ENCODE assay signal across 8 cellular contexts in genomic region chr16:30922960-30923535, GRCh38.
DNase-seq lines count a peak whose midpoint lies in the region; ATAC-seq and TF ChIP-seq lines count a peak whose summit lies in the region.

No MANE protein-coding gene starts in this region.

- TF ChIP-seq RAD21 in Ishikawa (IDR thresholded peaks at IDR 0.05; ENCODE audit: low read depth) = no peak

- ATAC-seq in GM21717 (IDR thresholded peaks at IDR 0.05; ENCODE audit: unreplicated experiment) = peak; percentile 53

- no peak for TF ChIP-seq CTCF in epithelial cell of esophagus (IDR thresholded peaks at IDR 0.05; ENCODE audit: insufficient read depth, low read depth, low read length, missing control alignments)

- H3K4me3 ChIP-seq in epithelial cell of esophagus (ENCODE audit: low read length) = peak overlapping the region; percentile 74

- peak; percentile 98 for DNase-seq in DMS 273 treated with DMSO at 0.1 percent for 48 hours (lab: John Stamatoyannopoulos, UW)
- DNase-seq in OCI-M1 (lab: John Stamatoyannopoulos, UW) = peak; percentile 100
- peak; percentile 92 for DNase-seq in activated T-cell treated with anti-CD3 and anti-CD28 coated beads for 4 hours
- peak; percentile 100 for DNase-seq in epithelial cell of esophagus (ENCODE audit: low read depth)
- DNase-seq in midbrain (lab: John Stamatoyannopoulos, UW) = peak; percentile 100
- peak; percentile 90 to 95 for DNase-seq in stimulated activated CD8-positive, alpha-beta memory T cell treated with anti-CD3 and anti-CD28 coated beads, Interleukin-15, amount 100 ng/mL, for 4 hours (ENCODE audit: low read depth in 2 of 2)

- no peak; the same call in 1 of the 2 replicates for TF ChIP-seq EP300 in Ishikawa (IDR thresholded peaks at IDR 0.05; ENCODE audit: borderline replicate concordance)

TF ChIP-seq in Ishikawa, 13 proteins besides CTCF, POLR2A, EP300 and RAD21:
- TF ChIP-seq TCF12 (IDR thresholded peaks at IDR 0.05; ENCODE audit: low read depth) = peak; percentile 70
- peak; percentile 72 for TF ChIP-seq CREB1 (IDR thresholded peaks at IDR 0.05; ENCODE audit: low read depth)
- TF ChIP-seq, protein P1, sequence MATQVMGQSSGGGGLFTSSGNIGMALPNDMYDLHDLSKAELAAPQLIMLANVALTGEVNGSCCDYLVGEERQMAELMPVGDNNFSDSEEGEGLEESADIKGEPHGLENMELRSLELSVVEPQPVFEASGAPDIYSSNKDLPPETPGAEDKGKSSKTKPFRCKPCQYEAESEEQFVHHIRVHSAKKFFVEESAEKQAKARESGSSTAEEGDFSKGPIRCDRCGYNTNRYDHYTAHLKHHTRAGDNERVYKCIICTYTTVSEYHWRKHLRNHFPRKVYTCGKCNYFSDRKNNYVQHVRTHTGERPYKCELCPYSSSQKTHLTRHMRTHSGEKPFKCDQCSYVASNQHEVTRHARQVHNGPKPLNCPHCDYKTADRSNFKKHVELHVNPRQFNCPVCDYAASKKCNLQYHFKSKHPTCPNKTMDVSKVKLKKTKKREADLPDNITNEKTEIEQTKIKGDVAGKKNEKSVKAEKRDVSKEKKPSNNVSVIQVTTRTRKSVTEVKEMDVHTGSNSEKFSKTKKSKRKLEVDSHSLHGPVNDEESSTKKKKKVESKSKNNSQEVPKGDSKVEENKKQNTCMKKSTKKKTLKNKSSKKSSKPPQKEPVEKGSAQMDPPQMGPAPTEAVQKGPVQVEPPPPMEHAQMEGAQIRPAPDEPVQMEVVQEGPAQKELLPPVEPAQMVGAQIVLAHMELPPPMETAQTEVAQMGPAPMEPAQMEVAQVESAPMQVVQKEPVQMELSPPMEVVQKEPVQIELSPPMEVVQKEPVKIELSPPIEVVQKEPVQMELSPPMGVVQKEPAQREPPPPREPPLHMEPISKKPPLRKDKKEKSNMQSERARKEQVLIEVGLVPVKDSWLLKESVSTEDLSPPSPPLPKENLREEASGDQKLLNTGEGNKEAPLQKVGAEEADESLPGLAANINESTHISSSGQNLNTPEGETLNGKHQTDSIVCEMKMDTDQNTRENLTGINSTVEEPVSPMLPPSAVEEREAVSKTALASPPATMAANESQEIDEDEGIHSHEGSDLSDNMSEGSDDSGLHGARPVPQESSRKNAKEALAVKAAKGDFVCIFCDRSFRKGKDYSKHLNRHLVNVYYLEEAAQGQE (IDR thresholded peaks at IDR 0.05; ENCODE audit: low read depth) = no peak
- no peak for TF ChIP-seq NFIC (IDR thresholded peaks at IDR 0.05)
- TF ChIP-seq ZBTB7A (IDR thresholded peaks at IDR 0.05; ENCODE audit: low read depth) = no peak
- TF ChIP-seq, protein P2, sequence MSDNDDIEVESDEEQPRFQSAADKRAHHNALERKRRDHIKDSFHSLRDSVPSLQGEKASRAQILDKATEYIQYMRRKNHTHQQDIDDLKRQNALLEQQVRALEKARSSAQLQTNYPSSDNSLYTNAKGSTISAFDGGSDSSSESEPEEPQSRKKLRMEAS (IDR thresholded peaks at IDR 0.05) = peak; percentile 39; the same call in 1 of the 2 replicates
- TF ChIP-seq YY1 (IDR thresholded peaks at IDR 0.05; ENCODE audit: low read depth) = peak; percentile 95
- TF ChIP-seq, protein P3, sequence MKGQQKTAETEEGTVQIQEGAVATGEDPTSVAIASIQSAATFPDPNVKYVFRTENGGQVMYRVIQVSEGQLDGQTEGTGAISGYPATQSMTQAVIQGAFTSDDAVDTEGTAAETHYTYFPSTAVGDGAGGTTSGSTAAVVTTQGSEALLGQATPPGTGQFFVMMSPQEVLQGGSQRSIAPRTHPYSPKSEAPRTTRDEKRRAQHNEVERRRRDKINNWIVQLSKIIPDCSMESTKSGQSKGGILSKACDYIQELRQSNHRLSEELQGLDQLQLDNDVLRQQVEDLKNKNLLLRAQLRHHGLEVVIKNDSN (IDR thresholded peaks at IDR 0.05) = peak; percentile 70
- TF ChIP-seq FOXM1 (IDR thresholded peaks at IDR 0.05; ENCODE audit: borderline replicate concordance, low read depth) = no peak
- TF ChIP-seq CEBPB (IDR thresholded peaks at IDR 0.05) = no peak
- no peak for TF ChIP-seq TEAD4 (IDR thresholded peaks at IDR 0.05)
- TF ChIP-seq TAF1 (IDR thresholded peaks at IDR 0.05; ENCODE audit: low read depth) = peak; percentile 32; the same call in 1 of the 2 replicates
- TF ChIP-seq EGR1 (IDR thresholded peaks at IDR 0.05) = peak; percentile 68

Comparison
In these comparisons a context has a peak if more than half of its experiments do, and no peak if none do; other contexts are left out.
1. Peak in every context shown above with its lines: DNase-seq, ATAC-seq and H3K4me3 ChIP-seq.